ENCODE assay signal across 27 cellular contexts in the genomic region with DNA sequence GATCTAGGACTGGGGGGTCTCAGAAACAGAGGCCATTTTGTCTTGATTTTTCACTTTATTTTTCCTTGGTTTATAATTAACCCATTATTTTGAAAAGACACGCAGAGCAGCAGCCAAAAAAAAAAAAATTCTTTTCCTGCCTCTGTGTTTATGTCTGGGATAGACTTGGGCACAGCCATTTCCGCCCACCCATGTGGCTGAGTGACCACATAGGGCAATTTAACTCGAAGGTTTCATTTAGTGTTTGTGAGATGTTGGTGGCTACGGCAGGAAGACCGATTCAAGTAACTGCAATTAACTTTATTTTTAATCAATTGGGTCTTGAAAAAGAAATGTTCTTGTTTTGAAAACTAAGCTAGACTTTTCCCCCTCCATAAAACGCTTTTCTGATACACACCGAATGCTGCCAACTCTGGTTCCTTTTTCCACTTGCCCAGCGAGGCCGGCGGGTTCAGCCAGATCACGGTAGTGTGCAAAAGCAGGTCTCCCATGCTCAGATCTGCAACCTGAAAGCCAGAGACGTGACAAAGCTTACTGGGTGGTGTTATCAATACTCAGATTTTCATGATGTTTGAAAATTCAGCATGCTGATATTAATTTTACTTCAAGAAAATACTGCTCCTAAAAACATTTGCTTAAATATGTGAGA.
"Had no signal": no experiment of that assay in that cellular context is flagged by ENCODE, and none has a peak within 500 bp of the region (broad histone marks: within the 10 kb centered on the region; RNA-seq: fewer than 3 reads in every experiment).

No MANE protein-coding gene starts in this region.

- H3K36me3 ChIP-seq: breast epithelium, gastroesophageal sphincter, right atrium auricular region, transverse colon had no signal

- H3K9me3 ChIP-seq: breast epithelium, gastroesophageal sphincter, psoas muscle, right atrium auricular region, transverse colon had no signal

- H3K27ac Mint-ChIP-seq: activated B cell treated with CpG ODN at 0.5 μM for 24 hours; activated naive CD4-positive, alpha-beta T cell treated with anti-CD3 and anti-CD28 coated beads, Interleukin-2, amount 50 U/mL, for 72 hours; activated T-helper 2 cell treated with anti-CD3 and anti-CD28 coated beads, Interferon-gamma antibody, Interleukin-2, Interleukin-4, amounts not matched to agents 10 μg/mL and 5 μg/mL and 100 μg/mL, durations not matched to agents 14 hours and 24 hours and 36 hours; dendritic cell treated with granulocyte-macrophage colony-stimulating factor and Interleukin-4, amounts not matched to agents 40 ng/mL and 50 ng/mL, for 4 days had no signal

- H3K27me3 Mint-ChIP-seq: dendritic cell treated with granulocyte-macrophage colony-stimulating factor and Interleukin-4, amounts not matched to agents 40 ng/mL and 50 ng/mL, for 4 days had no signal

- H3K4me3 Mint-ChIP-seq: activated B cell treated with CpG ODN at 0.5 μM for 24 hours; dendritic cell treated with granulocyte-macrophage colony-stimulating factor and Interleukin-4, amounts not matched to agents 40 ng/mL and 50 ng/mL, for 4 days; T-helper 2 cell treated with Interferon-gamma antibody and Interleukin-4, amounts not matched to agents 5 μg/mL and 100 μg/mL, for 36 hours had no signal

- ATAC-seq: activated naive CD4-positive, alpha-beta T cell treated with anti-CD3 and anti-CD28 coated beads, Interleukin-2, amount 50 U/mL, for 72 hours; gastroesophageal sphincter; left cardiac atrium; psoas muscle had no signal

- H3K4me3 ChIP-seq: breast epithelium, gastroesophageal sphincter, hepatocyte, psoas muscle, right atrium auricular region, transverse colon had no signal

- DNase-seq: activated B cell treated with CpG ODN at 0.5 μM for 24 hours; activated CD4-positive, alpha-beta T cell treated with anti-CD3 and anti-CD28 coated beads for 4 hours; activated CD4-positive, alpha-beta T cell treated with anti-CD3 and anti-CD28 coated beads, Interleukin-2, amount 50 U/mL, for 48 hours; activated CD8-positive, alpha-beta memory T cell treated with anti-CD3 and anti-CD28 coated beads, Interleukin-2, amount 50 U/mL, for 4 hours; activated naive CD4-positive, alpha-beta T cell; activated T-cell treated with anti-CD3 and anti-CD28 coated beads, Interleukin-2, amount 50 U/mL, for 1 hour; central memory CD4-positive, alpha-beta T cell; effector CD4-positive, alpha-beta T cell; erythroblast; islet precursor cell; left cardiac atrium; mammary epithelial cell; psoas muscle; stimulated activated CD4-positive, alpha-beta T cell treated with anti-CD3 and anti-CD28 coated beads, Interleukin-15, amount 100 ng/mL, for 24 hours; stimulated activated CD4-positive, alpha-beta T cell treated with anti-CD3 and anti-CD28 coated beads, Interleukin-2, amount 100 ng/mL, for 24 hours; stimulated activated naive CD4-positive, alpha-beta T cell; T-helper 1 cell; transverse colon had no signal

- H3K9me3 Mint-ChIP-seq: activated B cell treated with CpG ODN at 0.5 μM for 24 hours; activated naive CD4-positive, alpha-beta T cell treated with anti-CD3 and anti-CD28 coated beads, Interleukin-2, amount 50 U/mL, for 72 hours; activated T-helper 2 cell treated with anti-CD3 and anti-CD28 coated beads, Interferon-gamma antibody, Interleukin-2, Interleukin-4, amounts not matched to agents 10 μg/mL and 5 μg/mL and 100 μg/mL, durations not matched to agents 14 hours and 24 hours and 36 hours; dendritic cell treated with granulocyte-macrophage colony-stimulating factor and Interleukin-4, amounts not matched to agents 40 ng/mL and 50 ng/mL, for 4 days; T-helper 2 cell treated with Interferon-gamma antibody and Interleukin-4, amounts not matched to agents 5 μg/mL and 100 μg/mL, for 36 hours had no signal

- H3K27ac ChIP-seq: breast epithelium, gastroesophageal sphincter, hepatocyte, parathyroid adenoma, psoas muscle, right atrium auricular region, transverse colon had no signal

- H3K27me3 ChIP-seq: breast epithelium, hepatocyte, right atrium auricular region, transverse colon had no signal

- H3K4me1 ChIP-seq: breast epithelium, gastroesophageal sphincter, parathyroid adenoma, psoas muscle, right atrium auricular region, transverse colon had no signal
